15 cellular contexts compared by ENCODE assay signal in the genomic region with DNA sequence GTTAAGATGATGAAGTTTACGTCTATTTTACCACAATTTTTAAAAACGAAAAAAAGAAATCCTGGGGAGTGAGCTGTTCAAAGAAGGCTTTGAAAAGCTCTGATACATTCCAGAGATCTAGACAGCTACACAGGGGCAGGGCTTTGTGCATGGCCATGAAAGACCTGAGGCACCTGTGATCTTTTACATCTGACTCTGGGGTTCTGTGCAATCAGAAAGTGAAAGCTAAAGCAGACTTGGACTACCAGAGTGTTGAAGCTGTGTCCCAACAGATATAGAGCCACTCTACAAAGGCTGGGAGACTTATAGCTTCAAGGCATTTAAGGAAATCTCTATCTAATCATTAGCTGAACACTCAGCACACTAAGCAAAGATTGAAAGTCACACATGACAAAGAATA. TPM values are rescaled to one million over a fixed set of nuclear protein-coding genes. Genes with fewer than 3 reads are reported as not detected.
DNase-seq lines count a peak whose midpoint lies in the region; ATAC-seq, FAIRE-seq and TF ChIP-seq lines count a peak whose summit lies in the region.
"Had no signal": no experiment of that assay in that cellular context is flagged by ENCODE, and none has a peak within 500 bp of the region (broad histone marks: within the 10 kb centered on the region; RNA-seq: fewer than 3 reads in every experiment).

No MANE protein-coding gene starts in this region.

- WGBS in small intestine, 3 donors, result 48 to 64% (median 58%) methylated on average over 2 of the region's 2 CpGs
- WGBS in esophagus muscularis mucosa, result 68% methylated on average over 2 of the region's 2 CpGs

- H3K27ac Mint-ChIP-seq in progenitor cell of endocrine pancreas, result no peak overlapping the region

- no peak for TF ChIP-seq POLR2A in esophagus muscularis mucosa (IDR thresholded peaks at IDR 0.05; ENCODE audit: low read depth)

- H3K4me1 Mint-ChIP-seq in progenitor cell of endocrine pancreas (ENCODE audit: low read depth), result peaks cover 21% of the 10 kb centered on the region

- FAIRE-seq in small intestine (lab: Jason Lieb, UNC), result no peak
- FAIRE-seq: K562 had no signal

- no peaks in the 10 kb centered on the region for H3K27me3 ChIP-seq in small intestine (ENCODE audit: control insufficient read depth in 2 of 2, insufficient read depth in 2 of 2, low read length in 2 of 2)
- H3K27me3 ChIP-seq in esophagus muscularis mucosa, result no peaks in the 10 kb centered on the region
- H3K27me3 ChIP-seq: transverse colon had no signal

- peaks cover 4% of the 10 kb centered on the region for H3K36me3 Mint-ChIP-seq in progenitor cell of endocrine pancreas (ENCODE audit: insufficient read depth)

- H3K27ac ChIP-seq in small intestine (ENCODE audit: low read depth in 1 of 2, low read length in 1 of 2), result no peak overlapping the region
- no peak overlapping the region for H3K27ac ChIP-seq in esophagus muscularis mucosa (replicated peaks in 1 of 4)
- H3K27ac ChIP-seq: transverse colon had no signal

- no peak for TF ChIP-seq CTCF in progenitor cell of endocrine pancreas (IDR thresholded peaks at IDR 0.05; ENCODE audit: unreplicated experiment)
- no peak for TF ChIP-seq CTCF in esophagus muscularis mucosa (IDR thresholded peaks at IDR 0.05)

- H3K9me3 Mint-ChIP-seq in progenitor cell of endocrine pancreas (ENCODE audit: low read depth), result peaks cover 3% of the 10 kb centered on the region

- ATAC-seq in GM19035 (IDR thresholded peaks at IDR 0.05; ENCODE audit: unreplicated experiment), result peak; percentile 54
- peak; percentile 53 for ATAC-seq in HG02623 (IDR thresholded peaks at IDR 0.05; ENCODE audit: unreplicated experiment)
- peak; percentile 59 for ATAC-seq in HG03469 (IDR thresholded peaks at IDR 0.05; ENCODE audit: unreplicated experiment)
- no peak for ATAC-seq in GM21381 (IDR thresholded peaks at IDR 0.05; ENCODE audit: unreplicated experiment)
- ATAC-seq: K562 had no signal

- H3K9me3 ChIP-seq in small intestine (ENCODE audit: control insufficient read depth, low read depth), result no peaks in the 10 kb centered on the region
- H3K9me3 ChIP-seq in esophagus muscularis mucosa, result no peaks in the 10 kb centered on the region
- H3K9me3 ChIP-seq: transverse colon had no signal

- H3K36me3 ChIP-seq in small intestine (ENCODE audit: control insufficient read depth in 2 of 2, insufficient read depth in 2 of 2, low read length in 2 of 2), result no peaks in the 10 kb centered on the region
- no peaks in the 10 kb centered on the region for H3K36me3 ChIP-seq in esophagus muscularis mucosa
- H3K36me3 ChIP-seq: transverse colon had no signal

- DNase-seq in small intestine (peak; percentile 33), progenitor cell of endocrine pancreas (ENCODE audit: low spot score, unreplicated experiment) (no peak), NCI-H1092 treated with DMSO at 0.1 percent for 48 hours (lab: John Stamatoyannopoulos, UW) (no peak), esophagus muscularis mucosa (ENCODE audit: extremely low spot score) (no peak)
- DNase-seq: CD8-positive, alpha-beta memory T cell; hippocampal formation; NCI-H187 treated with DMSO at 0.1 percent for 48 hours; NCI-H69; SHP77; transverse colon had no signal

- no peak overlapping the region for H3K4me3 Mint-ChIP-seq in progenitor cell of endocrine pancreas (ENCODE audit: low read depth)
- H3K4me3 Mint-ChIP-seq: CD8-positive, alpha-beta memory T cell had no signal

- H3K27me3 Mint-ChIP-seq in progenitor cell of endocrine pancreas, result no peaks in the 10 kb centered on the region

- H3K4me1 ChIP-seq in small intestine (ENCODE audit: control insufficient read depth in 2 of 2, insufficient read depth in 1 of 2, low read depth in 1 of 2, low read length in 1 of 2) (no peaks in the 10 kb centered on the region), esophagus muscularis mucosa (peaks cover 0 to 7% (median 0%) of the 10 kb centered on the region in 4 donors)
- H3K4me1 ChIP-seq: transverse colon had no signal

- intact Hi-C loops in esophagus muscularis mucosa (cut with DNase I), result no loop called here

- no peak for TF ChIP-seq EP300 in esophagus muscularis mucosa (IDR thresholded peaks at IDR 0.05)

- H3K4me3 ChIP-seq in small intestine (ENCODE audit: low read depth in 1 of 2, low read length in 2 of 2) (no peak overlapping the region), esophagus muscularis mucosa (no peak overlapping the region)
- H3K4me3 ChIP-seq: K562, transverse colon had no signal

RNA-seq across cellular contexts. Expression of a gene that starts 34.1 kb away (rescaled TPM):
- polyA plus RNA-seq in small intestine, result 1 to 10 TPM in 2 of 3 donors, under 1 TPM in 1; 0.45 to 4.3 (median 1.4) TPM
- total RNA-seq in progenitor cell of endocrine pancreas (21.5 and 25.8 TPM in 2 replicates), esophagus muscularis mucosa (10 to 100 TPM in 2 of 4 donors, 1 to 10 TPM in 2; 5.4 to 11.3 (median 10.4) TPM)
